In genomic region chr12:47938594-47938993, GRCh38 we compare ENCODE assay signal across 12 cellular contexts. TPM values are rescaled to one million over a fixed set of nuclear protein-coding genes. Genes with fewer than 3 reads are reported as not detected.
A peak's percentile ranks its signal among the peaks of the same experiment; 100 is the strongest.
DNase-seq lines count a peak whose midpoint lies in the region; ATAC-seq and TF ChIP-seq lines count a peak whose summit lies in the region.
"Had no signal": no experiment of that assay in that cellular context is flagged by ENCODE, and none has a peak within 500 bp of the region (broad histone marks: within the 10 kb centered on the region; RNA-seq: fewer than 3 reads in every experiment).

No MANE protein-coding gene starts in this region.

- no peak overlapping the region for H2BK15ac ChIP-seq in mesenchymal stem cell (ENCODE audit: low read depth, poor library complexity, severe bottlenecking)

- H3K79me2 ChIP-seq in PC-3 (ENCODE audit: low read length) = no peaks in the 10 kb centered on the region

- CTCF ChIA-PET in PC-3 (lab: Charles Lee) = no interaction called here

- peak overlapping the region; percentile 8 for H4K8ac ChIP-seq in mesenchymal stem cell (ENCODE audit: low read length)

- H3K4me3 ChIP-seq in BLaER1 (no peak overlapping the region), PC-3 (ENCODE audit: low read length) (no peak overlapping the region), mesenchymal stem cell (ENCODE audit: insufficient read depth in 1 of 2, low read depth in 1 of 2, low read length in 2 of 2) (no peak overlapping the region), sigmoid colon (no peak overlapping the region)

- ATAC-seq in PC-3 (no peak), HG03045 (IDR thresholded peaks at IDR 0.05; ENCODE audit: unreplicated experiment) (no peak)

- no peak for TF ChIP-seq EP300 in sigmoid colon (IDR thresholded peaks at IDR 0.05)

- WGBS in mesenchymal stem cell = 74% methylated on average over 4 of the region's 4 CpGs
- WGBS in sigmoid colon, 2 donors = 77 to 90% methylated on average over 4 of the region's 4 CpGs

- TF ChIP-seq CTCF in PC-3 (conservative IDR thresholded peaks at IDR 0.05; ENCODE audit: low read depth, low read length) (no peak), sigmoid colon (IDR thresholded peaks at IDR 0.05) (no peak)

- peak overlapping the region in 1 of 2 experiments; percentile 34 for H2BK12ac ChIP-seq in mesenchymal stem cell (ENCODE audit: low read length in 2 of 2)

- peak overlapping the region; percentile 41; the same call in 1 of the 2 replicates for H3K27ac ChIP-seq in BLaER1
- no peak overlapping the region for H3K27ac ChIP-seq in PC-3 (ENCODE audit: low read length)
- no peak overlapping the region for H3K27ac ChIP-seq in mesenchymal stem cell (ENCODE audit: low read length, poor library complexity, severe bottlenecking)
- no peak overlapping the region for H3K27ac ChIP-seq in sigmoid colon

- peak overlapping the region; percentile 73 for H3K4me2 ChIP-seq in BLaER1
- H3K4me2 ChIP-seq in PC-3 (ENCODE audit: low read length) = 0 out of 2 replicates have a peak overlapping the region, but pooled peaks have one; percentile 19
- H3K4me2 ChIP-seq in mesenchymal stem cell (ENCODE audit: low read length, poor library complexity, severe bottlenecking) = no peak overlapping the region

- H3F3A ChIP-seq in PC-3 (ENCODE audit: low read length, unreplicated experiment) = no peaks in the 10 kb centered on the region

- no peaks in the 10 kb centered on the region for H3K79me1 ChIP-seq in mesenchymal stem cell (replicated peaks; ENCODE audit: low read length, poor library complexity, severe bottlenecking)

- H3K4me1 Mint-ChIP-seq in activated T-cell treated with anti-CD3 and anti-CD28 coated beads, Interleukin-2, amount 50 U/mL, for 24 hours (ENCODE audit: low read depth) = no peaks in the 10 kb centered on the region

- no peaks in the 10 kb centered on the region for H4K20me1 ChIP-seq in BLaER1
- no peaks in the 10 kb centered on the region for H4K20me1 ChIP-seq in PC-3 (ENCODE audit: low read length)

- no peaks in the 10 kb centered on the region for H3K36me3 Mint-ChIP-seq in activated T-cell treated with anti-CD3 and anti-CD28 coated beads, Interleukin-2, amount 50 U/mL, for 24 hours (ENCODE audit: low read depth)

- no peaks in the 10 kb centered on the region for H3K9me2 ChIP-seq in PC-3 (replicated peaks; ENCODE audit: low read length)

- no peak overlapping the region for H2BK5ac ChIP-seq in mesenchymal stem cell (ENCODE audit: low read depth, low read length, poor library complexity, severe bottlenecking)

- H2AK5ac ChIP-seq in mesenchymal stem cell (ENCODE audit: low read length, severe bottlenecking) = no peak overlapping the region

- H3K23ac ChIP-seq in mesenchymal stem cell (ENCODE audit: low read length in 2 of 2) = no peak overlapping the region

- no peak overlapping the region for H2BK120ac ChIP-seq in mesenchymal stem cell (ENCODE audit: low read depth, low read length)

- BruUV-seq in PC-3 (replicated peaks; lab: Mats Ljungman, UMichigan) = no TSS peak

- H3K9ac ChIP-seq in BLaER1 (no peak overlapping the region), PC-3 (ENCODE audit: low read length) (no peak overlapping the region), mesenchymal stem cell (ENCODE audit: low read length) (no peak overlapping the region)

- H3K14ac ChIP-seq in mesenchymal stem cell (ENCODE audit: low read length in 2 of 2) = peak overlapping the region in 1 of 2 experiments; percentile 1

- H3K9me3 ChIP-seq in BLaER1 = no peaks in the 10 kb centered on the region
- no peaks in the 10 kb centered on the region for H3K9me3 ChIP-seq in PC-3 (ENCODE audit: low read length)
- no peaks in the 10 kb centered on the region for H3K9me3 ChIP-seq in mesenchymal stem cell (ENCODE audit: control insufficient read depth, low read length)
- H3K9me3 ChIP-seq in sigmoid colon = no peaks in the 10 kb centered on the region

- H3K4me3 Mint-ChIP-seq in activated T-cell treated with anti-CD3 and anti-CD28 coated beads, Interleukin-2, amount 50 U/mL, for 24 hours = no peak overlapping the region
- H3K4me3 Mint-ChIP-seq: HFFc6 had no signal

- peak overlapping the region in 1 of 2 experiments; percentile 49 for H3K4ac ChIP-seq in mesenchymal stem cell (ENCODE audit: low read depth in 1 of 2, low read length in 2 of 2)

- H3K27me3 Mint-ChIP-seq in activated T-cell treated with anti-CD3 and anti-CD28 coated beads, Interleukin-2, amount 50 U/mL, for 24 hours = peaks cover 20% of the 10 kb centered on the region

- DNase-seq in PC-3 = no peak
- no peak for DNase-seq in mesenchymal stem cell
- DNase-seq in sigmoid colon = peak; percentile 19
- no peak for DNase-seq in stimulated activated CD4-positive, alpha-beta T cell treated with anti-CD3 and anti-CD28 coated beads, Interleukin-4, amount 100 ng/mL, for 1 hour
- no peak for DNase-seq in activated T-cell treated with anti-CD3 and anti-CD28 coated beads, Interleukin-2, amount 50 U/mL, for 24 hours
- DNase-seq: COR-L47, GOT3, NCI-H1048, SHP77 treated with DMSO at 0.1 percent for 48 hours had no signal

- intact Hi-C loops in PC-3 (cut with micrococcal nuclease) (no loop called here), sigmoid colon (cut with DNase I) (no loop called here)

- POLR2A ChIA-PET in PC-3 (lab: Charles Lee; ENCODE audit: unreplicated experiment) = no interaction called here

- peak overlapping the region; percentile 37 to 75 for H3K18ac ChIP-seq in mesenchymal stem cell (ENCODE audit: low read depth in 1 of 2, low read length in 2 of 2)

- H3K36me3 ChIP-seq in BLaER1 (no peaks in the 10 kb centered on the region), PC-3 (ENCODE audit: low read depth, low read length) (no peaks in the 10 kb centered on the region), mesenchymal stem cell (ENCODE audit: control insufficient read depth in 1 of 2, insufficient read depth in 2 of 2, low read depth in 1 of 2, low read length in 2 of 2) (no peaks in the 10 kb centered on the region), sigmoid colon (no peaks in the 10 kb centered on the region)

- no peak overlapping the region for H3K27ac Mint-ChIP-seq in activated T-cell treated with anti-CD3 and anti-CD28 coated beads, Interleukin-2, amount 50 U/mL, for 24 hours
- H3K27ac Mint-ChIP-seq: HFFc6 had no signal

- H3K27me3 ChIP-seq in BLaER1 (no peaks in the 10 kb centered on the region), PC-3 (ENCODE audit: low read length) (no peaks in the 10 kb centered on the region), mesenchymal stem cell (ENCODE audit: control insufficient read depth in 1 of 2, insufficient read depth in 1 of 2, low read length in 2 of 2) (peaks cover 7 to 24% of the 10 kb centered on the region in 2 experiments), sigmoid colon (peaks cover 6 to 25% (median 13%) of the 10 kb centered on the region in 3 donors)

- H2AFZ ChIP-seq in PC-3 (ENCODE audit: low read length) (no peak overlapping the region), mesenchymal stem cell (ENCODE audit: low read depth, low read length) (no peak overlapping the region)

- peaks cover 59% of the 10 kb centered on the region for H3K4me1 ChIP-seq in BLaER1
- H3K4me1 ChIP-seq in PC-3 (ENCODE audit: insufficient read depth, low read length) = peaks cover 11% of the 10 kb centered on the region
- peaks cover 20% of the 10 kb centered on the region for H3K4me1 ChIP-seq in mesenchymal stem cell (ENCODE audit: control insufficient read depth, insufficient read depth, low read depth, low read length)
- H3K4me1 ChIP-seq in sigmoid colon = peaks cover 0 to 9% (median 6%) of the 10 kb centered on the region in 4 donors

- TF ChIP-seq POLR2A in sigmoid colon (IDR thresholded peaks at IDR 0.05) = no peak

- H3K9me3 Mint-ChIP-seq in activated T-cell treated with anti-CD3 and anti-CD28 coated beads, Interleukin-2, amount 50 U/mL, for 24 hours = no peaks in the 10 kb centered on the region
- H3K9me3 Mint-ChIP-seq: HFFc6 had no signal

- peak overlapping the region; percentile 12 for H4K91ac ChIP-seq in mesenchymal stem cell (ENCODE audit: low read length)

RNA-seq across cellular contexts. Expression of gene TMEM106C, which starts 24.8 kb away (rescaled TPM):
- 114 and 166 TPM in 2 replicates for total RNA-seq in PC-3 (2014; rRNA removed)
- polyA plus RNA-seq in mesenchymal stem cell (2013, experiment 1 of 2) = 39.2 TPM
- 39.7 TPM for polyA plus RNA-seq in mesenchymal stem cell (2013, experiment 2 of 2)
- 100 to 1,000 TPM in 2 of 4 donors, 10 to 100 TPM in 2; 46.2 to 122 (median 92.2) TPM for total RNA-seq in sigmoid colon
- 100 to 1,000 TPM; 145 to 199 (median 169) TPM for polyA plus RNA-seq in sigmoid colon

RNA-seq across cellular contexts. Expression of gene VDR, which starts 33.8 kb away (rescaled TPM):
- total RNA-seq in PC-3 (2014; rRNA removed) = 19.6 and 19.9 TPM in 2 replicates
- 11.0 TPM for polyA plus RNA-seq in mesenchymal stem cell (2013, experiment 1 of 2)
- 10.0 TPM for polyA plus RNA-seq in mesenchymal stem cell (2013, experiment 2 of 2)
- total RNA-seq in sigmoid colon = 1 to 10 TPM in 3 of 4 donors, under 1 TPM in 1; 0.71 to 2.5 (median 1.5) TPM
- polyA plus RNA-seq in sigmoid colon = 10 to 100 TPM; 36.0 to 69.1 (median 60.5) TPM
